1 cellular context compared by ENCODE assay signal in genomic region chr11:12166299-12167092, GRCh38.
TF ChIP-seq lines count a peak whose summit lies in the region.

No MANE protein-coding gene starts in this region.

TF ChIP-seq in WTC11, 78 proteins besides CTCF, POLR2A, EP300 and RAD21 (continued from another document):
- TF ChIP-seq ZNF532 (CRISPR knock-in tag; IDR thresholded peaks at IDR 0.05; ENCODE audit: borderline replicate concordance) (no peak), IRF1 (CRISPR knock-in tag; IDR thresholded peaks at IDR 0.05) (no peak), GABPB1 (CRISPR knock-in tag; IDR thresholded peaks at IDR 0.05) (no peak)
